1 cellular context compared by ENCODE assay signal in genomic region chr4:105710012-105710600, GRCh38.
TF ChIP-seq lines count a peak whose summit lies in the region.

No MANE protein-coding gene starts in this region.

TF ChIP-seq in H1, 55 proteins besides CTCF, POLR2A, EP300 and RAD21:
- TF ChIP-seq SP1 (IDR thresholded peaks at IDR 0.05; ENCODE audit: low read depth, low read length) (no peak), TBP (IDR thresholded peaks at IDR 0.05; ENCODE audit: low read depth, low read length) (no peak), RNF2 (IDR thresholded peaks at IDR 0.05; ENCODE audit: borderline replicate concordance, low read depth, low read length, missing control alignments, poor library complexity, severe bottlenecking) (no peak), MAFK (IDR thresholded peaks at IDR 0.05; ENCODE audit: low read depth, low read length) (no peak)
TF ChIP-seq in H1: peak in this region for 0.
